33 cellular contexts compared by ENCODE assay signal in genomic region chr20:58745391-58745790, GRCh38.
"Had no signal": no experiment of that assay in that cellular context is flagged by ENCODE, and none has a peak within 500 bp of the region (broad histone marks: within the 10 kb centered on the region; RNA-seq: fewer than 3 reads in every experiment).

No MANE protein-coding gene starts in this region.

- H3K9me3 ChIP-seq: MG63, SJCRH30 had no signal

- H3K27ac ChIP-seq: SJCRH30, SK-N-MC, WERI-Rb-1 had no signal

- H3K27me3 ChIP-seq: SJCRH30 had no signal

- H3K9me3 Mint-ChIP-seq: activated CD4-positive, alpha-beta T cell treated with anti-CD3 and anti-CD28 coated beads, Interleukin-2, amount 10 ng/mL, durations not matched to agents 7 days and 5 days; activated naive CD4-positive, alpha-beta T cell treated with anti-CD3 and anti-CD28 coated beads, Interleukin-2, amount 50 U/mL, for 24 hours; activated T-cell treated with anti-CD3 and anti-CD28 coated beads, Interleukin-2, amount 50 U/mL, for 24 hours; activated T-helper 2 cell treated with anti-CD3 and anti-CD28 coated beads, Interferon-gamma antibody, Interleukin-2, Interleukin-4, amounts not matched to agents 10 μg/mL and 5 μg/mL and 100 μg/mL, durations not matched to agents 14 hours and 24 hours and 36 hours; brain had no signal

- H3K4me3 Mint-ChIP-seq: activated CD4-positive, alpha-beta T cell treated with anti-CD3 and anti-CD28 coated beads, Interleukin-2, amount 10 ng/mL, durations not matched to agents 7 days and 5 days; activated CD8-positive, alpha-beta T cell treated with anti-CD3 and anti-CD28 coated beads, Interleukin-2, amount 10 ng/mL, durations not matched to agents 7 days and 5 days; activated naive CD4-positive, alpha-beta T cell treated with anti-CD3 and anti-CD28 coated beads, Interleukin-2, amount 50 U/mL, for 24 hours; activated T-cell treated with anti-CD3 and anti-CD28 coated beads, Interleukin-2, amount 50 U/mL, for 24 hours; brain had no signal

- H3K36me3 ChIP-seq: MG63, SJCRH30, WERI-Rb-1 had no signal

- H3K27ac Mint-ChIP-seq: activated CD4-positive, alpha-beta T cell treated with anti-CD3 and anti-CD28 coated beads, Interleukin-2, amount 10 ng/mL, durations not matched to agents 7 days and 5 days; activated CD8-positive, alpha-beta T cell treated with anti-CD3 and anti-CD28 coated beads, Interleukin-2, amount 10 ng/mL, durations not matched to agents 7 days and 5 days; activated naive CD4-positive, alpha-beta T cell treated with anti-CD3 and anti-CD28 coated beads, Interleukin-2, amount 50 U/mL, for 24 hours; activated T-cell treated with anti-CD3 and anti-CD28 coated beads, Interleukin-2, amount 50 U/mL, for 24 hours; activated T-helper 2 cell treated with anti-CD3 and anti-CD28 coated beads, Interferon-gamma antibody, Interleukin-2, Interleukin-4, amounts not matched to agents 10 μg/mL and 5 μg/mL and 100 μg/mL, durations not matched to agents 14 hours and 24 hours and 36 hours; brain had no signal

- FAIRE-seq: bronchial epithelial cell had no signal

- ATAC-seq: activated CD8-positive, alpha-beta T cell treated with anti-CD3 and anti-CD28 coated beads, Interleukin-2, amount 10 ng/mL, durations not matched to agents 7 days and 5 days; Panc1 had no signal

- DNase-seq: activated CD4-positive, alpha-beta T cell treated with anti-CD3 and anti-CD28 coated beads for 1 hour; activated CD4-positive, alpha-beta T cell treated with anti-CD3 and anti-CD28 coated beads, Interleukin-2, amount 10 ng/mL, durations not matched to agents 7 days and 5 days; activated CD4-positive, alpha-beta T cell treated with anti-CD3 and anti-CD28 coated beads, Interleukin-2, amount 50 U/mL, for 48 hours; activated CD4-positive, CD25-positive, alpha-beta regulatory T cell; activated CD8-positive, alpha-beta T cell treated with anti-CD3 and anti-CD28 coated beads, Interleukin-2, amount 10 ng/mL, durations not matched to agents 7 days and 5 days; activated gamma-delta T cell; activated naive CD4-positive, alpha-beta T cell treated with Interleukin-2 at 50 U/mL for 16 hours; activated T-cell treated with anti-CD3 and anti-CD28 coated beads, Interleukin-2, amount 50 U/mL, for 24 hours; anterior cingulate cortex; caudate nucleus; cerebellar nuclear complex; Kasumi-1; KG1; MG63; NCI-H1048; NCI-H1105 treated with DMSO at 0.1 percent for 48 hours; NCI-H1436; NCI-H1694; NCI-H1930; NCI-H2081 treated with DMSO at 0.1 percent for 48 hours; NCI-H226; NCI-H446 treated with DMSO at 0.1 percent for 48 hours; NCI-H524; SHP77; SJCRH30; T1000; WERI-Rb-1 had no signal

- H3K4me1 Mint-ChIP-seq: activated CD4-positive, alpha-beta T cell treated with anti-CD3 and anti-CD28 coated beads, Interleukin-2, amount 10 ng/mL, durations not matched to agents 7 days and 5 days; activated naive CD4-positive, alpha-beta T cell treated with anti-CD3 and anti-CD28 coated beads, Interleukin-2, amount 50 U/mL, for 24 hours had no signal

- H3K4me3 ChIP-seq: MG63, SJCRH30, SK-N-MC had no signal

- H3K36me3 Mint-ChIP-seq: activated naive CD4-positive, alpha-beta T cell treated with anti-CD3 and anti-CD28 coated beads, Interleukin-2, amount 50 U/mL, for 24 hours; brain had no signal
